8 cellular contexts compared by ENCODE assay signal in genomic region chr11:65479184-65480145, GRCh38. TPM values are rescaled to one million over a fixed set of nuclear protein-coding genes. Genes with fewer than 3 reads are reported as not detected.
DNase-seq lines count a peak whose midpoint lies in the region; ATAC-seq, FAIRE-seq and TF ChIP-seq lines count a peak whose summit lies in the region.

No MANE protein-coding gene starts in this region.

- FAIRE-seq in pancreas (lab: Jason Lieb, UNC), result no peak

- H3K4me1 Mint-ChIP-seq in T-cell, result peaks cover 13 to 25% (median 16%) of the 10 kb centered on the region in 3 donors
- H3K4me1 Mint-ChIP-seq in activated CD4-positive, alpha-beta memory T cell treated with anti-CD3 and anti-CD28 coated beads for 36 hours (ENCODE audit: low read depth), result peaks cover 19% of the 10 kb centered on the region

- peak; percentile 1 for TF ChIP-seq CTCF in GM12865 (IDR thresholded peaks at IDR 0.05; ENCODE audit: insufficient read depth, low read depth, low read length, missing control alignments)
- peak; percentile 54 for TF ChIP-seq CTCF in foreskin keratinocyte (conservative IDR thresholded peaks at IDR 0.05)
- no peak for TF ChIP-seq CTCF in pancreas (IDR thresholded peaks at IDR 0.05)

- POLR2A ChIA-PET in T-cell (lab: Charles Lee), result interaction anchor here (4.8 to 6.3 kb wide), 2 partner anchors 19 kb away, joined by 47 to 58 read pairs; partner anchors contain the start of gene MALAT1 (in 2 of the 2)
- POLR2A ChIA-PET in activated CD4-positive, alpha-beta memory T cell treated with anti-CD3 and anti-CD28 coated beads for 36 hours (lab: Charles Lee), result interaction anchor here (1.1 to 15.3 kb wide), 4 partner anchors 19 to 57 kb away, joined by 3 to 824 read pairs (median 130); partner anchors contain the start of genes MALAT1 and NEAT1

- intact Hi-C loops in pancreas (cut with DNase I), result no loop called here
- intact Hi-C loops in activated CD4-positive, alpha-beta memory T cell treated with anti-CD3 and anti-CD28 coated beads for 36 hours (cut with micrococcal nuclease), result no loop called here

- no peaks in the 10 kb centered on the region for H3K27me3 ChIP-seq in foreskin keratinocyte
- no peaks in the 10 kb centered on the region for H3K27me3 ChIP-seq in pancreas

- H3K4me3 Mint-ChIP-seq in T-cell, result peak overlapping the region in 1 of 3 donors; percentile 20
- no peak overlapping the region for H3K4me3 Mint-ChIP-seq in activated CD4-positive, alpha-beta memory T cell treated with anti-CD3 and anti-CD28 coated beads for 36 hours

- no peaks in the 10 kb centered on the region for H3K27me3 Mint-ChIP-seq in T-cell
- no peaks in the 10 kb centered on the region for H3K27me3 Mint-ChIP-seq in activated CD4-positive, alpha-beta memory T cell treated with anti-CD3 and anti-CD28 coated beads for 36 hours

- H3K4me1 ChIP-seq in foreskin keratinocyte (peaks cover 21% of the 10 kb centered on the region), pancreas (peaks cover 23 to 28% (median 24%) of the 10 kb centered on the region in 3 donors)

- H3K9me3 Mint-ChIP-seq in T-cell, result no peaks in the 10 kb centered on the region
- H3K9me3 Mint-ChIP-seq in activated CD4-positive, alpha-beta memory T cell treated with anti-CD3 and anti-CD28 coated beads for 36 hours, result no peaks in the 10 kb centered on the region

- H3K36me3 ChIP-seq in pancreas, result no peaks in the 10 kb centered on the region

- peak; percentile 86 for DNase-seq in A172 (ENCODE audit: low spot score)
- no peak for DNase-seq in GM12865 (ENCODE audit: low read depth)
- no peak for DNase-seq in T-cell
- peak in 1 of 2 donors; percentile 53 for DNase-seq in foreskin keratinocyte
- DNase-seq in pancreas, result peak in 5 of 6 donors; percentile 50 to 74 (median 67)
- DNase-seq in activated CD4-positive, alpha-beta memory T cell treated with anti-CD3 and anti-CD28 coated beads for 36 hours, result no peak
- DNase-seq in iPS-NIHi11 (ENCODE audit: low spot score), result no peak

- CTCF ChIA-PET in T-cell (lab: Charles Lee), result interaction anchor here (0.6 to 1.5 kb wide), 4 partner anchors 16 to 98 kb away, joined by 3 to 9 read pairs (median 6); no protein-coding TSS in a partner anchor
- CTCF ChIA-PET in activated CD4-positive, alpha-beta memory T cell treated with anti-CD3 and anti-CD28 coated beads for 36 hours (lab: Charles Lee), result interaction anchor here (0.7 to 4.4 kb wide), 8 partner anchors 7 to 149 kb away, joined by 3 to 41 read pairs (median 4); partner anchors contain the start of gene MALAT1

- peak overlapping the region; percentile 100 for H3K27ac ChIP-seq in foreskin keratinocyte
- peak overlapping the region; percentile 96 to 99 (median 98) for H3K27ac ChIP-seq in pancreas

- H3K4me3 ChIP-seq in GM12865 (ENCODE audit: low read depth, low read length), result no peak overlapping the region
- H3K4me3 ChIP-seq in pancreas, result peak overlapping the region in 2 of 4 donors; percentile 2 to 26

- H3K36me3 Mint-ChIP-seq in T-cell, result no peaks in the 10 kb centered on the region
- H3K36me3 Mint-ChIP-seq in activated CD4-positive, alpha-beta memory T cell treated with anti-CD3 and anti-CD28 coated beads for 36 hours, result peaks cover 13% of the 10 kb centered on the region

- H3K27ac Mint-ChIP-seq in T-cell, result peak overlapping the region; percentile 41 to 52
- no peak overlapping the region for H3K27ac Mint-ChIP-seq in activated CD4-positive, alpha-beta memory T cell treated with anti-CD3 and anti-CD28 coated beads for 36 hours

- ATAC-seq in T-cell (replicated peaks in 1 of 4) (no peak), foreskin keratinocyte (no peak), pancreas (peak; percentile 35 to 62 (median 50)), GM19467 (IDR thresholded peaks at IDR 0.05; ENCODE audit: unreplicated experiment) (no peak)

- WGBS in pancreas, 2 donors, result 36% methylated on average over 11 of the region's 11 CpGs

- no peaks in the 10 kb centered on the region for H3K9me3 ChIP-seq in pancreas

RNA-seq across cellular contexts. Expression of gene MALAT1, which starts 19.4 kb away (rescaled TPM):
- 1,067 and 1,084 TPM in 2 replicates for total RNA-seq in A172 (2014; rRNA removed; shearing (Covaris generic))
- total RNA-seq in T-cell (over 10,000 TPM; 21,382 to 33,585 (median 22,045) TPM), foreskin keratinocyte (1,538 and 2,710 TPM in 2 replicates), pancreas (1,000 to 10,000 TPM; 2,360 to 5,615 (median 3,481) TPM)
- polyA plus RNA-seq in foreskin keratinocyte (10.1 and 11.9 TPM in 2 replicates), pancreas (1,000 to 10,000 TPM in 1 of 2 donors, 100 to 1,000 TPM in 1; 251 to 2,313 TPM)
- total RNA-seq in activated CD4-positive, alpha-beta memory T cell treated with anti-CD3 and anti-CD28 coated beads for 36 hours, result 1,000 to 10,000 TPM; 8,046 to 8,888 TPM

RNA-seq across cellular contexts. Expression of gene SCYL1, which starts 45.4 kb away (rescaled TPM):
- total RNA-seq in A172 (2014; rRNA removed; shearing (Covaris generic)), result 65.6 and 70.6 TPM in 2 replicates
- 10 to 100 TPM; 66.4 to 96.8 (median 76.8) TPM for total RNA-seq in T-cell
- 62.2 and 66.1 TPM in 2 replicates for total RNA-seq in foreskin keratinocyte
- polyA plus RNA-seq in foreskin keratinocyte, result 62.0 and 62.8 TPM in 2 replicates
- 10 to 100 TPM; 40.1 to 49.4 (median 41.2) TPM for total RNA-seq in pancreas
- polyA plus RNA-seq in pancreas, result 10 to 100 TPM; 68.9 to 83.9 TPM
- 10 to 100 TPM; 67.8 to 69.8 TPM for total RNA-seq in activated CD4-positive, alpha-beta memory T cell treated with anti-CD3 and anti-CD28 coated beads for 36 hours

RNA-seq across cellular contexts. Expression of gene NEAT1, which starts 56.9 kb away (rescaled TPM):
- 20.6 and 28.9 TPM in 2 replicates for total RNA-seq in A172 (2014; rRNA removed; shearing (Covaris generic))
- total RNA-seq in T-cell, result 1,000 to 10,000 TPM in 1 of 5 donors, 100 to 1,000 TPM in 4; 368 to 1,017 (median 906) TPM
- 66.8 and 83.1 TPM in 2 replicates for total RNA-seq in foreskin keratinocyte
- 100 and 119 TPM in 2 replicates for polyA plus RNA-seq in foreskin keratinocyte
- 1,000 to 10,000 TPM in 1 of 6 donors, 100 to 1,000 TPM in 5; 295 to 1,475 (median 528) TPM for total RNA-seq in pancreas
- polyA plus RNA-seq in pancreas, result 1,000 to 10,000 TPM; 1,390 to 2,770 TPM
- total RNA-seq in activated CD4-positive, alpha-beta memory T cell treated with anti-CD3 and anti-CD28 coated beads for 36 hours, result 100 to 1,000 TPM; 593 to 683 TPM

Comparison
In these comparisons a context has a peak if more than half of its experiments do, and no peak if none do; other contexts are left out.
1. DNase-seq: peak in A172 (single experiment) and pancreas (5 of 6); none in GM12865 (single experiment), T-cell (0 of 34), activated CD4-positive, alpha-beta memory T cell treated with anti-CD3 and anti-CD28 coated beads for 36 hours (single experiment) and iPS-NIHi11 (single experiment).
2. CTCF ChIP-seq: peak in GM12865 (single experiment) and foreskin keratinocyte (single experiment); none in pancreas (0 of 4).
3. ATAC-seq: peak in pancreas (4 of 4); none in T-cell (0 of 4), foreskin keratinocyte (single experiment) and GM19467 (single experiment).